ENCODE assay signal across 8 cellular contexts in the genomic region with DNA sequence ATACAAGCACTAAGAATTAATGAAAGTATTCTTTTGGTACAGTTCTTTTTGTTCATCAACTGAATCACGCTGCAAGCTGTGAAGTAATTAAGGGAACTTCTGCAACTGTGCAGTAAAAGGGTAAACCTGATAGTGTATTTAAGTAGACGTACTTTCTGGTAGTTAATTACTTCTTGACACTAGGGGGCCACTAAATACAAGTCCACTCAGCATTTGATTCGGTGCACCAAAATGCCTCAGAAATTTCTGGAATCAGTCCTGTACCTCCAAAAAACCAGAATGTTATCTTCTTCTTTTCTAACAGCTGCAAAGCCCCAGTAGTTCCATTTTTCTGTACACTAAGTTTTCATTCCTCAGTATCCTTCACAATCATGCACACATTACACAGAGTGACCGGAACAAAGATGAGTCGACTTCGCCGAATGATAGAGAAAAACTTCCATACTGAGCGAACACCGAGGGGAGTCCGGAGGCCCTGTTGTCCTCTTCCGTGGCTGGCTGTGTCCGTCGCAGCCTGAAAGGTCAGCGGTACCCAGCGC. TPM values are rescaled to one million over a fixed set of nuclear protein-coding genes. Genes with fewer than 3 reads are reported as not detected.
DNase-seq lines count a peak whose midpoint lies in the region; ATAC-seq, FAIRE-seq and TF ChIP-seq lines count a peak whose summit lies in the region.

No MANE protein-coding gene starts in this region.

- FAIRE-seq in GM12891 (lab: Jason Lieb, UNC) = peak; percentile 64

- peak overlapping the region; percentile 99 for H3K4me3 Mint-ChIP-seq in activated naive CD8-positive, alpha-beta T cell treated with anti-CD3 and anti-CD28 coated beads for 36 hours

- WGBS in heart left ventricle, 4 donors = 0 to 1% (median 1%) methylated on average over 15 of the region's 15 CpGs

- H3K36me3 Mint-ChIP-seq in activated naive CD8-positive, alpha-beta T cell treated with anti-CD3 and anti-CD28 coated beads for 36 hours = peaks cover 13% of the 10 kb centered on the region

- DNase-seq in AG09309 (ENCODE audit: low read depth) (peak; percentile 33), GM12891 (ENCODE audit: insufficient read length, low spot score) (peak; percentile 39), NCI-H2227 (lab: John Stamatoyannopoulos, UW; ENCODE audit: unreplicated experiment) (peak; percentile 24), heart left ventricle (no peak), pulmonary artery endothelial cell (ENCODE audit: low read depth, low spot score) (peak; percentile 22), occipital lobe (lab: John Stamatoyannopoulos, UW) (no peak)
- DNase-seq in activated naive CD8-positive, alpha-beta T cell treated with anti-CD3 and anti-CD28 coated beads for 36 hours = no peak

- intact Hi-C loops in heart left ventricle (cut with DNase I) = loop anchor here in 8 of 10 donors (2.0 to 10.0 kb wide), 6 partner anchors 79 to 568 kb away; a partner anchor contains a TSS

- H3K4me1 Mint-ChIP-seq in activated naive CD8-positive, alpha-beta T cell treated with anti-CD3 and anti-CD28 coated beads for 36 hours = peaks cover 35% of the 10 kb centered on the region

- peak; percentile 33 for ATAC-seq in HG02884 (IDR thresholded peaks at IDR 0.05; ENCODE audit: unreplicated experiment)
- ATAC-seq in heart left ventricle = peak; percentile 34 to 73 (median 42)

- no peaks in the 10 kb centered on the region for H3K27me3 ChIP-seq in heart left ventricle

- no peaks in the 10 kb centered on the region for H3K27me3 Mint-ChIP-seq in activated naive CD8-positive, alpha-beta T cell treated with anti-CD3 and anti-CD28 coated beads for 36 hours

- TF ChIP-seq POLR2A in GM12891 (IDR thresholded peaks at IDR 0.05; ENCODE audit: low read depth, low read length) (no peak), heart left ventricle (IDR thresholded peaks at IDR 0.05) (no peak)

- TF ChIP-seq CTCF in AG09309 (IDR thresholded peaks at IDR 0.05; ENCODE audit: control insufficient read depth, insufficient read depth, low read depth, low read length, missing control alignments) (peak; percentile 49), heart left ventricle (IDR thresholded peaks at IDR 0.05) (peak in 10 of 12 donors; percentile 10 to 51 (median 34))

- H3K4me1 ChIP-seq in heart left ventricle = peaks cover 0 to 38% (median 28%) of the 10 kb centered on the region in 12 donors

- H3K4me3 ChIP-seq in AG09309 (ENCODE audit: control insufficient read depth, low read depth, low read length) (peak overlapping the region; percentile 69), heart left ventricle (peak overlapping the region; percentile 67 to 96 (median 92))

- H3K9me3 ChIP-seq in heart left ventricle = no peaks in the 10 kb centered on the region

- H3K9me3 Mint-ChIP-seq in activated naive CD8-positive, alpha-beta T cell treated with anti-CD3 and anti-CD28 coated beads for 36 hours = no peaks in the 10 kb centered on the region

- peak overlapping the region in 11 of 12 donors; percentile 52 to 86 (median 84) for H3K27ac ChIP-seq in heart left ventricle

- H3K27ac Mint-ChIP-seq in activated naive CD8-positive, alpha-beta T cell treated with anti-CD3 and anti-CD28 coated beads for 36 hours = peak overlapping the region; percentile 98

- H3K36me3 ChIP-seq in heart left ventricle = peaks cover 0 to 55% (median 49%) of the 10 kb centered on the region in 9 donors

TF ChIP-seq in GM12891, 5 proteins besides CTCF, POLR2A, EP300 and RAD21:
- no peak for TF ChIP-seq TAF1 (IDR thresholded peaks at IDR 0.05; ENCODE audit: low read depth, low read length)
- TF ChIP-seq SPI1 (IDR thresholded peaks at IDR 0.05; ENCODE audit: low read depth, low read length) = no peak
- TF ChIP-seq PAX5 (IDR thresholded peaks at IDR 0.05; ENCODE audit: insufficient read depth, low read length, severe bottlenecking) = no peak
- TF ChIP-seq POLR2AphosphoS5 (IDR thresholded peaks at IDR 0.05; ENCODE audit: low read depth, low read length) = no peak
- TF ChIP-seq POU2F2 (IDR thresholded peaks at IDR 0.05; ENCODE audit: low read depth, low read length) = no peak

RNA-seq across cellular contexts. Expression of a gene that starts 0.5 kb away (rescaled TPM):
- 19.5 TPM for polyA plus RNA-seq in GM12891 (2012; ENCODE audit: low read depth, missing spikeins)
- total RNA-seq in activated naive CD8-positive, alpha-beta T cell treated with anti-CD3 and anti-CD28 coated beads for 36 hours = 10 to 100 TPM; 30.9 to 31.2 TPM
- total RNA-seq in heart left ventricle = 10 to 100 TPM; 26.3 to 54.9 (median 46.1) TPM
- polyA plus RNA-seq in heart left ventricle = 10 to 100 TPM; 29.1 to 39.9 TPM
- total RNA-seq in pulmonary artery endothelial cell = 40.6 and 55.2 TPM in 2 replicates
- total RNA-seq in occipital lobe = 61.0 TPM

RNA-seq across cellular contexts. Expression of a gene that starts 0.6 kb away (rescaled TPM):
- polyA plus RNA-seq in GM12891 (2012; ENCODE audit: low read depth, missing spikeins) = 120 TPM
- total RNA-seq in activated naive CD8-positive, alpha-beta T cell treated with anti-CD3 and anti-CD28 coated beads for 36 hours = 100 to 1,000 TPM; 173 to 193 TPM
- total RNA-seq in heart left ventricle (10 to 100 TPM; 33.2 to 77.0 (median 43.8) TPM), pulmonary artery endothelial cell (82.9 and 97.2 TPM in 2 replicates), occipital lobe (56.3 TPM)
- 100 to 1,000 TPM in 1 of 2 donors, 10 to 100 TPM in 1; 39.8 to 114 TPM for polyA plus RNA-seq in heart left ventricle

Comparison
In these comparisons a context has a peak if more than half of its experiments do, and no peak if none do; other contexts are left out.
1. DNase-seq: peak in AG09309 (single experiment), GM12891 (single experiment), NCI-H2227 (single experiment) and pulmonary artery endothelial cell (single experiment); none in activated naive CD8-positive, alpha-beta T cell treated with anti-CD3 and anti-CD28 coated beads for 36 hours (single experiment), heart left ventricle (0 of 5) and occipital lobe (single experiment).